ENCODE assay signal across 9 cellular contexts in the genomic region with DNA sequence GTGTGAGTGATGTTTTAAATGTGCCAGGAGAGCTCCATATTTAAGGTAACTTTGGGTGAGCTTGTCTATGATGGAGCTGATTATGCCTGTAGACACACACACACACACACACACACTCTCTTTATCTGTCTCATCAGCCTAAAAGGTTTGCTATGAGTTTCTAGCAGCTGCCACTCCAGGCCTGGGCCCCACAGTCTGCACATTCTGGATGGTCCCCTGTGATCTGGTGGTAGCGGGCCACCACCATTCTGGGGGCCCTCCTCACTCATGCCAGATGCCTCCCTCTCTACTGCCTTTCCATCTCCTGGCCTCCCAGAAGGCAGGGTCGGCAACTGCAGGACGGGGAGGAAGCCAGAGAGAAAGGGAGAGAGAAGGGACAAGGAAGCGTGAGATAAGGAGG.
"Had no signal": no experiment of that assay in that cellular context is flagged by ENCODE, and none has a peak within 500 bp of the region (broad histone marks: within the 10 kb centered on the region; RNA-seq: fewer than 3 reads in every experiment).

No MANE protein-coding gene starts in this region.

- ATAC-seq: HCT116, K562 had no signal

- H3K36me3 ChIP-seq: HAP-1 had no signal

- H3K27ac Mint-ChIP-seq: HFFc6 had no signal

- H3K9ac ChIP-seq: GM23248 had no signal

- FAIRE-seq: K562 had no signal

- H3K9me3 Mint-ChIP-seq: HFFc6 had no signal

- H2AFZ ChIP-seq: GM23248 had no signal

- H3K4me3 ChIP-seq: GM23248, HAP-1, K562 had no signal

- H3K4me3 Mint-ChIP-seq: HFFc6 had no signal

- H3K27ac ChIP-seq: GM23248, HL-60 had no signal

- H3K9me3 ChIP-seq: HAP-1 had no signal

- H3K4me1 ChIP-seq: HAP-1 had no signal

- DNase-seq: GM23248, GOT3, H7, HFFc6, IMR-90 had no signal
